Comparison of ENCODE assay signal across 9 cellular contexts in the genomic region with DNA sequence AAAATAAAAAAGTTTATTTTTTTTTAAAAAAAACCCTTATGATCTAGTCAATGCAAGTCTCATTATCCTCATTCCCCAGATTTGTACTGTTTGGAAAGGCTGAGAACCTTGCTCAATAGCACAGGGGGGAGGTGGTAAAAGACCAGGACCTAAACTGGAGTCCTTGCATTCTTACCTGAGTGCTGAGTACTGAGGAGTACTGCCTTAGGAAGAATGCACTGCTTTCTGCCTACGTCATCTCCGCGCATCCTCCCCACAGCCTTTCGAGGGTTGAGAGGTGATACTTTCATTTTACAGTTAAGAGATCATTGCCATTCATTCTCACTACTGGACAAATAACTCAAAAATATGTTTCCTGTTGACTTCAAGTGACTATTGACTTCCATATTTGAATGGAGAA.
DNase-seq lines count a peak whose midpoint lies in the region; ATAC-seq and TF ChIP-seq lines count a peak whose summit lies in the region.
"Had no signal": no experiment of that assay in that cellular context is flagged by ENCODE, and none has a peak within 500 bp of the region (broad histone marks: within the 10 kb centered on the region; RNA-seq: fewer than 3 reads in every experiment).

No MANE protein-coding gene starts in this region.

- H3K4me1 ChIP-seq in Peyer's patch, result no peaks in the 10 kb centered on the region

- TF ChIP-seq CTCF in Peyer's patch (IDR thresholded peaks at IDR 0.05), result no peak

- no peaks in the 10 kb centered on the region for H3K27me3 ChIP-seq in Peyer's patch

- no peak overlapping the region for H3K27ac ChIP-seq in Peyer's patch

- peak; percentile 56 for ATAC-seq in GM18858 (IDR thresholded peaks at IDR 0.05; ENCODE audit: unreplicated experiment)
- ATAC-seq in HG02798 (IDR thresholded peaks at IDR 0.05; ENCODE audit: poor library complexity, unreplicated experiment), result peak; percentile 89
- ATAC-seq in GM21723 (IDR thresholded peaks at IDR 0.05; ENCODE audit: unreplicated experiment), result no peak

- H3K4me3 ChIP-seq in Peyer's patch, result no peak overlapping the region

- no peaks in the 10 kb centered on the region for H3K9me3 ChIP-seq in Peyer's patch

- peak; percentile 27 for DNase-seq in activated T-cell treated with anti-CD3 and anti-CD28 coated beads, Interleukin-2, amount 50 U/mL, for 1 hour
- DNase-seq in stimulated activated CD4-positive, alpha-beta T cell treated with anti-CD3 and anti-CD28 coated beads, Interleukin-12 subunit alpha, Interleukin-12 subunit beta, amount 100 ng/mL, for 48 hours (ENCODE audit: low read depth in 2 of 3, low spot score in 1 of 3), result peak; percentile 34 to 44 (median 40)
- DNase-seq in Peyer's patch, result no peak
- DNase-seq in SKM-1 (lab: John Stamatoyannopoulos, UW; ENCODE audit: unreplicated experiment), result no peak
- no peak for DNase-seq in NCI-H345 (lab: John Stamatoyannopoulos, UW)
- DNase-seq: GF-D8 had no signal

- TF ChIP-seq POLR2A in Peyer's patch (IDR thresholded peaks at IDR 0.05), result no peak

- H3K36me3 ChIP-seq in Peyer's patch, result no peaks in the 10 kb centered on the region

Comparison
In these comparisons a context has a peak if more than half of its experiments do, and no peak if none do; other contexts are left out.
1. DNase-seq: peak in activated T-cell treated with anti-CD3 and anti-CD28 coated beads, Interleukin-2, amount 50 U/mL, for 1 hour (single experiment) and stimulated activated CD4-positive, alpha-beta T cell treated with anti-CD3 and anti-CD28 coated beads, Interleukin-12 subunit alpha, Interleukin-12 subunit beta, amount 100 ng/mL, for 48 hours (3 of 3); none in Peyer's patch (0 of 3), SKM-1 (single experiment) and NCI-H345 (single experiment).